In the genomic region with DNA sequence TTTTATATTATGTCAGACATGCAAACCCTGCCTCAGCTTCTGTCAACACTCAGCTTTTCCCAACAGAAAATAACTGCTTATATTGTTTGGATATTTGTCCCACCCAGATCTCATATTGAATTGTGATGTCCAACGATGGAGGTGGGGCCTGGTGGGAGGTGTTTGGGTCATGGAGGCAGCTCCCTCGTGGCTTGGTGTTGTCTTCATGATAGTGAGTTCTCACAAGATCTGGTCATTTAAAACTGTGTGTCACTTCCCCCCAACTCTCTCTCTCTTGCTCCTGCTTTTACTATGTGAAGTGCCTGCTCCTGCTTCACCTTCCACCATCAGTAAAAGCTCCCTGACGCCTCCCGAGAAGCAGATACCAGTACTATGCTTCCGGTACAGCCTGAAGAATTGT, we compare ENCODE assay signal across 27 cellular contexts.
"Had no signal": no experiment of that assay in that cellular context is flagged by ENCODE, and none has a peak within 500 bp of the region (broad histone marks: within the 10 kb centered on the region; RNA-seq: fewer than 3 reads in every experiment).

No MANE protein-coding gene starts in this region.

- H3K36me3 Mint-ChIP-seq: activated naive CD4-positive, alpha-beta T cell treated with anti-CD3 and anti-CD28 coated beads, Interleukin-2, amount 50 U/mL, for 72 hours; brain; stimulated activated naive B cell treated with anti-CD40 and anti-IgM and Interleukin-4, amounts not matched to agents 10 μg/mL and 1 μg/mL and 100 μg/mL, for 72 hours; WTC11 had no signal

- DNase-seq: activated CD4-positive, alpha-beta T cell treated with anti-CD3 and anti-CD28 coated beads for 1 hour; activated CD4-positive, alpha-beta T cell treated with anti-CD3 and anti-CD28 coated beads, Interleukin-2, amount 50 U/mL, for 1 hour; activated CD8-positive, alpha-beta T cell treated with anti-CD3 and anti-CD28 coated beads for 36 hours; activated T-cell treated with anti-CD3 and anti-CD28 coated beads, Interleukin-2, amount 50 U/mL, for 48 hours; effector memory CD8-positive, alpha-beta T cell; foreskin melanocyte; heart right ventricle; kidney glomerular epithelial cell; lower lobe of right lung; mesendoderm; naive thymus-derived CD4-positive, alpha-beta T cell; occipital lobe; right cardiac atrium; stimulated activated CD4-positive, alpha-beta T cell treated with anti-CD3 and anti-CD28 coated beads, Interleukin-15, amount 100 ng/mL, for 24 hours; stimulated activated CD4-positive, alpha-beta T cell treated with anti-CD3 and anti-CD28 coated beads, Interleukin-2, amount 100 ng/mL, for 24 hours; stimulated activated naive B cell treated with anti-CD40 and anti-IgM and Interleukin-4, amounts not matched to agents 10 μg/mL and 1 μg/mL and 100 μg/mL, for 72 hours; stomach; T-helper 2 cell had no signal

- H3K27ac ChIP-seq: coronary artery, heart right ventricle, lower lobe of right lung, stomach, thyroid gland had no signal

- H3K9me3 Mint-ChIP-seq: activated CD8-positive, alpha-beta T cell treated with anti-CD3 and anti-CD28 coated beads for 36 hours; activated T-helper 2 cell treated with anti-CD3 and anti-CD28 coated beads, Interferon-gamma antibody, Interleukin-2, Interleukin-4, amounts not matched to agents 10 μg/mL and 5 μg/mL and 100 μg/mL, durations not matched to agents 14 hours and 24 hours and 36 hours; neural crest cell had no signal

- ATAC-seq: activated CD8-positive, alpha-beta T cell treated with anti-CD3 and anti-CD28 coated beads for 36 hours; activated naive CD4-positive, alpha-beta T cell treated with anti-CD3 and anti-CD28 coated beads, Interleukin-2, amount 50 U/mL, for 72 hours; effector memory CD8-positive, alpha-beta T cell; esophagus mucosa; heart right ventricle; left lobe of liver; lower lobe of right lung; naive thymus-derived CD4-positive, alpha-beta T cell; right cardiac atrium; stimulated activated naive B cell treated with anti-CD40 and anti-IgM and Interleukin-4, amounts not matched to agents 10 μg/mL and 1 μg/mL and 100 μg/mL, for 72 hours; WTC11 had no signal

- H3K4me3 ChIP-seq: coronary artery, heart right ventricle, lower lobe of right lung, stomach, thyroid gland had no signal

- H3K27ac Mint-ChIP-seq: activated CD8-positive, alpha-beta T cell treated with anti-CD3 and anti-CD28 coated beads for 36 hours; activated naive CD4-positive, alpha-beta T cell treated with anti-CD3 and anti-CD28 coated beads, Interleukin-2, amount 50 U/mL, for 72 hours; activated T-helper 2 cell treated with anti-CD3 and anti-CD28 coated beads, Interferon-gamma antibody, Interleukin-2, Interleukin-4, amounts not matched to agents 10 μg/mL and 5 μg/mL and 100 μg/mL, durations not matched to agents 14 hours and 24 hours and 36 hours; effector memory CD8-positive, alpha-beta T cell; naive thymus-derived CD4-positive, alpha-beta T cell; stimulated activated naive B cell treated with anti-CD40 and anti-IgM and Interleukin-4, amounts not matched to agents 10 μg/mL and 1 μg/mL and 100 μg/mL, for 72 hours; WTC11 had no signal

- H3K36me3 ChIP-seq: heart right ventricle, lower lobe of right lung, stomach, thyroid gland had no signal

- H3K9me3 ChIP-seq: lower lobe of right lung, thyroid gland had no signal

- H3K4me1 ChIP-seq: heart right ventricle, lower lobe of right lung, stomach had no signal

- H3K4me3 Mint-ChIP-seq: activated CD8-positive, alpha-beta T cell treated with anti-CD3 and anti-CD28 coated beads for 36 hours; brain; effector memory CD8-positive, alpha-beta T cell; naive thymus-derived CD4-positive, alpha-beta T cell; neural crest cell; stimulated activated naive B cell treated with anti-CD40 and anti-IgM and Interleukin-4, amounts not matched to agents 10 μg/mL and 1 μg/mL and 100 μg/mL, for 72 hours; WTC11 had no signal

- H3K27me3 ChIP-seq: stomach, thyroid gland had no signal
